ENCODE assay signal across 26 cellular contexts in genomic region chr14:32756775-32757174, GRCh38.
"Had no signal": no experiment of that assay in that cellular context is flagged by ENCODE, and none has a peak within 500 bp of the region (broad histone marks: within the 10 kb centered on the region; RNA-seq: fewer than 3 reads in every experiment).

No MANE protein-coding gene starts in this region.

- H3K4me3 ChIP-seq: coronary artery, dorsolateral prefrontal cortex had no signal

- H3K27me3 ChIP-seq: brain microvascular endothelial cell, dorsolateral prefrontal cortex had no signal

- H3K27ac ChIP-seq: brain microvascular endothelial cell, coronary artery had no signal

- DNase-seq: activated CD4-positive, alpha-beta memory T cell treated with anti-CD3 and anti-CD28 coated beads for 36 hours; activated CD4-positive, alpha-beta T cell treated with anti-CD3 and anti-CD28 coated beads for 36 hours; activated CD4-positive, alpha-beta T cell treated with anti-CD3 and anti-CD28 coated beads, Interleukin-2, amount 10 ng/mL, durations not matched to agents 24 days and 14 days; activated CD4-positive, CD25-positive, alpha-beta regulatory T cell; activated CD4-positive, CD25-positive, alpha-beta regulatory T cell treated with anti-CD3 and anti-CD28 coated beads, Interleukin-2, amount 50 U/mL, for 72 hours; activated CD8-positive, alpha-beta memory T cell treated with anti-CD3 and anti-CD28 coated beads, Interleukin-2, amount 10 ng/mL, durations not matched to agents 7 days and 5 days; activated CD8-positive, alpha-beta memory T cell treated with anti-CD3 and anti-CD28 coated beads, Interleukin-2, amount 50 U/mL, for 4 hours; activated CD8-positive, alpha-beta T cell treated with anti-CD3 and anti-CD28 coated beads, Interleukin-2, amount 10 ng/mL, durations not matched to agents 7 days and 5 days; activated effector memory CD4-positive, alpha-beta T cell treated with anti-CD3 and anti-CD28 coated beads, Interleukin-2, amount 50 U/mL, for 16 hours; activated naive CD4-positive, alpha-beta T cell; activated naive CD4-positive, alpha-beta T cell treated with anti-CD3 and anti-CD28 coated beads, Interleukin-2, amount 10 ng/mL, durations not matched to agents 7 days and 5 days; activated naive CD8-positive, alpha-beta T cell treated with anti-CD3 and anti-CD28 coated beads, Interleukin-2, amount 10 ng/mL, durations not matched to agents 7 days and 5 days; activated T-cell treated with anti-CD3 and anti-CD28 coated beads, Interleukin-2, amount 50 U/mL, for 1 hour; activated T-cell treated with anti-CD3 and anti-CD28 coated beads, Interleukin-2, amount 50 U/mL, for 48 hours; brain microvascular endothelial cell; effector memory CD4-positive, alpha-beta T cell; endodermal cell; foreskin fibroblast; T-helper 2 cell had no signal

- H3K36me3 ChIP-seq: brain microvascular endothelial cell had no signal

- FAIRE-seq: astrocyte, bronchial epithelial cell, frontal cortex had no signal

- ATAC-seq: activated CD4-positive, alpha-beta T cell treated with anti-CD3 and anti-CD28 coated beads for 36 hours; activated CD8-positive, alpha-beta memory T cell treated with anti-CD3 and anti-CD28 coated beads, Interleukin-2, amount 10 ng/mL, durations not matched to agents 7 days and 5 days; activated CD8-positive, alpha-beta T cell treated with anti-CD3 and anti-CD28 coated beads, Interleukin-2, amount 10 ng/mL, durations not matched to agents 7 days and 5 days; activated naive CD4-positive, alpha-beta T cell treated with anti-CD3 and anti-CD28 coated beads, Interleukin-2, amount 50 U/mL, for 72 hours; esophagus mucosa had no signal
